In the genomic region with DNA sequence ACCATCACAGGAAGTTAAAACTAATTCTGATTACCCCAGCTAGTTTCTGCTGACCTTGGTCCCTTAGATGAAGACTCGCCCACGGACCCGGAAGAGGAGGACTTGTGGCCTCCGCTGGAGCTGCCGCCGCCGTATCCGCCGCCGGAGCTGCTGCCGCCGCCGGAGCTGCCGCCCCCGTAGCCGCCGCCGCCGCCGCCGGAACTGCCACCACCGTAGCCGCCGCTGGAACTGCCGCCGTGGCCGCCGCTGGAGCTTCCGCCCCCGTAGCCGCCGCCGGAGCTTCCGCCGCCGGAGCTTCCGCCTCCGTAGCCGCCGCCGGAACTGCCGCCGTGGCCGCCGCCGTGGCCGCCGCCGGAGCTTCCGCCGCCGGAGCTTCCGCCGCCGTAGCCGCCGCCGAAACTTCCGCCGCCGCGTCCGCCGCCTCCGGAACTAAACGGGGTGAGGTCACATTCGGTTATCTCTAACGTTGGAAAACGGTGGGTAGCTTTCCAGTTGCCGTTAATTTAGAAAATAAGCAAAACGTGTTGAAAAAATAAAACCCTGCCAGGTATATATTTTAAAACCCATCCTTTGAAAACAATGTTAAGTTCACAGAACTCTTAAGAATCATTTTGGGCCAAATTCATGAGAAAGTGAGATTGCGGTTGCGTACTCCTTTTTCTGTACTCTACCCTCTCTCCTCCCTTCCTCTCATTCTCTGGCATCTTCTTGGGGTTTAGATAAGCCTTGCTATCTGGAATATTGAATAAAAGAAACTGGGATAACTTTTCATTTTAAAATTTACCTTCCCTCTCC, we compare ENCODE assay signal across 8 cellular contexts. TPM values are rescaled to one million over a fixed set of nuclear protein-coding genes. Genes with fewer than 3 reads are reported as not detected.
DNase-seq lines count a peak whose midpoint lies in the region; ATAC-seq and TF ChIP-seq lines count a peak whose summit lies in the region.

No MANE protein-coding gene starts in this region.

- H3K36me3 ChIP-seq in HUES48 (ENCODE audit: control insufficient read depth, insufficient read depth, low read length) (peaks cover 7% of the 10 kb centered on the region), OCI-LY1 (ENCODE audit: insufficient read depth, low read length) (peaks cover 28% of the 10 kb centered on the region), mucosa of rectum (ENCODE audit: control insufficient read depth in 2 of 2, insufficient read depth in 2 of 2, low read length in 2 of 2) (peaks cover 0 to 6% of the 10 kb centered on the region in 2 donors)

- peak; percentile 83 for ATAC-seq in CD4-positive, alpha-beta T cell (ENCODE audit: poor library complexity)

- H2AFZ ChIP-seq in OCI-LY1 (ENCODE audit: low read length) = peak overlapping the region; percentile 98; the same call in 1 of the 2 replicates

- peak overlapping the region; percentile 96 for H3K4me3 Mint-ChIP-seq in CD4-positive, alpha-beta T cell

- peak; percentile 68 to 88 (median 76) for DNase-seq in CD4-positive, alpha-beta T cell
- DNase-seq in GM20000 (ENCODE audit: low spot score) (peak; percentile 88), activated T-cell treated with anti-CD3 and anti-CD28 coated beads for 4 hours (peak; percentile 74), epithelial cell of proximal tubule (ENCODE audit: low read depth) (no peak)
- DNase-seq in stimulated activated CD8-positive, alpha-beta memory T cell treated with anti-CD3 and anti-CD28 coated beads, Interleukin-4, amount 100 ng/mL, for 4 hours (ENCODE audit: low read depth in 2 of 2, low spot score in 1 of 2) = peak; percentile 63 to 69

- H3K9me3 ChIP-seq in CD4-positive, alpha-beta T cell (ENCODE audit: control insufficient read depth, low read length) = no peaks in the 10 kb centered on the region
- no peaks in the 10 kb centered on the region for H3K9me3 ChIP-seq in HUES48 (ENCODE audit: control insufficient read depth, insufficient read depth, low read length)
- H3K9me3 ChIP-seq in OCI-LY1 (ENCODE audit: low read length) = peaks cover 3% of the 10 kb centered on the region; the same call in 1 of the 2 replicates
- no peaks in the 10 kb centered on the region for H3K9me3 ChIP-seq in mucosa of rectum (ENCODE audit: control insufficient read depth in 2 of 2, low read length in 2 of 2)

- no peak for TF ChIP-seq CTCF in CD4-positive, alpha-beta T cell (IDR thresholded peaks at IDR 0.05)
- TF ChIP-seq CTCF in GM20000 (IDR thresholded peaks at IDR 0.05; ENCODE audit: extremely low read depth, missing control alignments) = no peak
- no peak for TF ChIP-seq CTCF in OCI-LY1 (IDR thresholded peaks at IDR 0.05; ENCODE audit: low read length)
- no peak for TF ChIP-seq CTCF in epithelial cell of proximal tubule (conservative IDR thresholded peaks at IDR 0.05; ENCODE audit: low read depth, low read length)

- CTCF ChIA-PET in CD4-positive, alpha-beta T cell (lab: Charles Lee) = interaction anchor here (0.6 to 2.2 kb wide), 4 partner anchors 15 to 1033 kb away, joined by 3 to 7 read pairs (median 4); no protein-coding TSS in a partner anchor

- H3K79me2 ChIP-seq in OCI-LY1 (ENCODE audit: insufficient read depth, low read length) = no peaks in the 10 kb centered on the region

- H3K4me1 ChIP-seq in HUES48 (ENCODE audit: control insufficient read depth, insufficient read depth, low read length) (peaks cover 12% of the 10 kb centered on the region), OCI-LY1 (ENCODE audit: insufficient read depth, low read length, severe bottlenecking) (peaks cover 15% of the 10 kb centered on the region), mucosa of rectum (ENCODE audit: control insufficient read depth in 2 of 2, insufficient read depth in 2 of 2, low read length in 2 of 2) (peaks cover 0 to 4% of the 10 kb centered on the region in 2 donors)

- peak overlapping the region; percentile 62 for H3K27ac ChIP-seq in CD4-positive, alpha-beta T cell (ENCODE audit: low read depth, low read length)
- peak overlapping the region; percentile 92 for H3K27ac ChIP-seq in HUES48 (ENCODE audit: low read depth, low read length)
- peak overlapping the region; percentile 34 for H3K27ac ChIP-seq in OCI-LY1 (ENCODE audit: low read depth, low read length, poor library complexity, severe bottlenecking)
- peak overlapping the region; percentile 87 for H3K27ac ChIP-seq in mucosa of rectum (ENCODE audit: low read depth in 2 of 2, low read length in 2 of 2)

- H3K36me3 Mint-ChIP-seq in CD4-positive, alpha-beta T cell (ENCODE audit: low read depth) = peaks cover 24% of the 10 kb centered on the region

- peaks cover 15% of the 10 kb centered on the region for H3K27me3 Mint-ChIP-seq in CD4-positive, alpha-beta T cell

- peak overlapping the region; percentile 45; the same call in 1 of the 2 replicates for H3K9ac ChIP-seq in HUES48 (ENCODE audit: low read depth, low read length)
- peak overlapping the region; percentile 69 for H3K9ac ChIP-seq in OCI-LY1 (ENCODE audit: low read length)
- peak overlapping the region; percentile 49 to 64 for H3K9ac ChIP-seq in mucosa of rectum (ENCODE audit: low read depth in 1 of 2, low read length in 2 of 2)

- H3K4me1 Mint-ChIP-seq in CD4-positive, alpha-beta T cell (ENCODE audit: low read depth) = peaks cover 33% of the 10 kb centered on the region

- no peaks in the 10 kb centered on the region for H3K9me2 ChIP-seq in OCI-LY1 (ENCODE audit: low read depth, low read length)

- H3F3A ChIP-seq in OCI-LY1 (ENCODE audit: insufficient read depth, low read length) = no peaks in the 10 kb centered on the region; the same call in 1 of the 2 replicates

- H3K27ac Mint-ChIP-seq in CD4-positive, alpha-beta T cell = peak overlapping the region; percentile 89

- H3K4me3 ChIP-seq in HUES48 (ENCODE audit: low read depth, low read length) = peak overlapping the region; percentile 98
- peak overlapping the region; percentile 76 for H3K4me3 ChIP-seq in OCI-LY1 (ENCODE audit: low read depth, low read length, poor library complexity, severe bottlenecking)
- peak overlapping the region; percentile 69 for H3K4me3 ChIP-seq in epithelial cell of proximal tubule (ENCODE audit: low read depth, low read length)
- H3K4me3 ChIP-seq in mucosa of rectum (ENCODE audit: low read length in 2 of 2) = peak overlapping the region; percentile 79 to 89

- no peaks in the 10 kb centered on the region for H4K20me1 ChIP-seq in OCI-LY1 (ENCODE audit: insufficient read depth, low read length)

- H3K4me2 ChIP-seq in OCI-LY1 (ENCODE audit: low read length) = peak overlapping the region; percentile 85

- POLR2A ChIA-PET in CD4-positive, alpha-beta T cell (lab: Charles Lee) = interaction anchor here (0.6 to 2.9 kb wide), 16 partner anchors 9 to 1198 kb away, joined by 3 to 70 read pairs (median 4); partner anchors contain the start of genes CNP, DNAJC7, EIF1 and KRTAP16-1

- peaks cover 1% of the 10 kb centered on the region for H3K27me3 ChIP-seq in CD4-positive, alpha-beta T cell (ENCODE audit: control insufficient read depth, insufficient read depth, low read length)
- no peaks in the 10 kb centered on the region for H3K27me3 ChIP-seq in HUES48 (ENCODE audit: control insufficient read depth, insufficient read depth, low read length)
- no peaks in the 10 kb centered on the region for H3K27me3 ChIP-seq in OCI-LY1 (ENCODE audit: insufficient read depth, low read length)
- H3K27me3 ChIP-seq in mucosa of rectum (ENCODE audit: control insufficient read depth in 2 of 2, insufficient read depth in 2 of 2, low read length in 2 of 2) = no peaks in the 10 kb centered on the region

- H3K9me3 Mint-ChIP-seq in CD4-positive, alpha-beta T cell = peaks cover 2% of the 10 kb centered on the region

- intact Hi-C loops in CD4-positive, alpha-beta T cell (cut with DNase I, micrococcal nuclease) = loop anchor here in 1 of 2 experiments (2.0 to 5.0 kb wide), 3 partner anchors 870 to 1198 kb away; partner anchors contain the start of genes DNAJC7, EIF1 and P3H4

RNA-seq across cellular contexts. Expression of gene KRT10, which starts 3.5 kb away (rescaled TPM):
- total RNA-seq in CD4-positive, alpha-beta T cell = 10 to 100 TPM; 32.2 to 37.1 TPM
- total RNA-seq in epithelial cell of proximal tubule = 10.8 and 22.6 TPM in 2 replicates

RNA-seq across cellular contexts. Expression of gene KRT28, which starts 19.2 kb away (rescaled TPM):
- not detected for total RNA-seq in CD4-positive, alpha-beta T cell
- total RNA-seq in epithelial cell of proximal tubule = not detected in 2 replicates

RNA-seq across cellular contexts. Expression of gene KRT27, which starts 36.6 kb away (rescaled TPM):
- total RNA-seq in CD4-positive, alpha-beta T cell = not detected
- not detected in 2 replicates for total RNA-seq in epithelial cell of proximal tubule

RNA-seq across cellular contexts. Expression of gene KRT26, which starts 46.9 kb away (rescaled TPM):
- total RNA-seq in CD4-positive, alpha-beta T cell = not detected
- total RNA-seq in epithelial cell of proximal tubule = not detected in 2 replicates

RNA-seq across cellular contexts. Expression of gene KRT12, which starts 48.1 kb away (rescaled TPM):
- not detected for total RNA-seq in CD4-positive, alpha-beta T cell
- not detected in 2 replicates for total RNA-seq in epithelial cell of proximal tubule

Comparison
In these comparisons a context has a peak if more than half of its experiments do, and no peak if none do; other contexts are left out.
1. H3K27ac ChIP-seq: peak in every context shown above with its lines; median percentile 92 in HUES48; 87 in mucosa of rectum; 62 in CD4-positive, alpha-beta T cell; 34 in OCI-LY1.